Comparison of ENCODE assay signal across 22 cellular contexts in genomic region chr2:111616651-111617218, GRCh38.
A peak's percentile ranks its signal among the peaks of the same experiment; 100 is the strongest.
DNase-seq lines count a peak whose midpoint lies in the region; FAIRE-seq and TF ChIP-seq lines count a peak whose summit lies in the region.
"Had no signal": no experiment of that assay in that cellular context is flagged by ENCODE, and none has a peak within 500 bp of the region (broad histone marks: within the 10 kb centered on the region; RNA-seq: fewer than 3 reads in every experiment).

No MANE protein-coding gene starts in this region.

- H3K9me3 Mint-ChIP-seq in Caco-2 (ENCODE audit: unreplicated experiment) (no peaks in the 10 kb centered on the region), astrocyte (ENCODE audit: unreplicated experiment) (peaks cover 6% of the 10 kb centered on the region), mesothelial cell of epicardium (peaks cover 4% of the 10 kb centered on the region), progenitor cell of endocrine pancreas (ENCODE audit: low read depth) (no peaks in the 10 kb centered on the region)
- H3K9me3 Mint-ChIP-seq: CD8-positive, alpha-beta T cell; IgD-negative memory B cell had no signal

- H3K27me3 ChIP-seq in Caco-2 (replicated peaks; ENCODE audit: control insufficient read depth, insufficient read depth, low read length): no peaks in the 10 kb centered on the region
- H3K27me3 ChIP-seq in astrocyte (ENCODE audit: insufficient read depth, low read length): no peaks in the 10 kb centered on the region

- H3K9ac ChIP-seq in astrocyte (ENCODE audit: low read length): no peak overlapping the region
- H3K9ac ChIP-seq: KMS-11 had no signal

- intact Hi-C loops in Caco-2 (cut with micrococcal nuclease; ENCODE audit: unreplicated experiment): no loop called here

- no peaks in the 10 kb centered on the region for H3K9me3 ChIP-seq in Caco-2
- no peaks in the 10 kb centered on the region for H3K9me3 ChIP-seq in astrocyte (ENCODE audit: insufficient read depth, low read depth, low read length)
- H3K9me3 ChIP-seq: HAP-1 had no signal

- peaks cover 10% of the 10 kb centered on the region for H3K4me1 Mint-ChIP-seq in Caco-2 (ENCODE audit: low read depth, unreplicated experiment)
- H3K4me1 Mint-ChIP-seq in astrocyte (ENCODE audit: low read depth, unreplicated experiment): peaks cover 21% of the 10 kb centered on the region
- H3K4me1 Mint-ChIP-seq in mesothelial cell of epicardium: peaks cover 19% of the 10 kb centered on the region
- peaks cover 22% of the 10 kb centered on the region for H3K4me1 Mint-ChIP-seq in progenitor cell of endocrine pancreas (ENCODE audit: low read depth)

- no peaks in the 10 kb centered on the region for H3K27me3 Mint-ChIP-seq in Caco-2 (ENCODE audit: insufficient read depth, unreplicated experiment)
- H3K27me3 Mint-ChIP-seq in astrocyte (ENCODE audit: low read depth, unreplicated experiment): no peaks in the 10 kb centered on the region
- H3K27me3 Mint-ChIP-seq in mesothelial cell of epicardium (ENCODE audit: low read depth): no peaks in the 10 kb centered on the region
- H3K27me3 Mint-ChIP-seq in progenitor cell of endocrine pancreas: peaks cover 8% of the 10 kb centered on the region
- H3K27me3 Mint-ChIP-seq: IgD-negative memory B cell had no signal

- CTCF ChIA-PET in Caco-2 (lab: Charles Lee): no interaction called here

- H3K4me3 ChIP-seq in Caco-2 (ENCODE audit: low read depth, low read length): no peak overlapping the region
- H3K4me3 ChIP-seq in astrocyte (ENCODE audit: insufficient read depth, low read depth, low read length): no peak overlapping the region
- H3K4me3 ChIP-seq: GM23338, HAP-1 had no signal

- no peaks in the 10 kb centered on the region for H3K36me3 Mint-ChIP-seq in Caco-2 (ENCODE audit: insufficient read depth, unreplicated experiment)
- H3K36me3 Mint-ChIP-seq in astrocyte (ENCODE audit: low read depth, unreplicated experiment): no peaks in the 10 kb centered on the region
- no peaks in the 10 kb centered on the region for H3K36me3 Mint-ChIP-seq in mesothelial cell of epicardium
- H3K36me3 Mint-ChIP-seq in progenitor cell of endocrine pancreas (ENCODE audit: insufficient read depth): no peaks in the 10 kb centered on the region
- H3K36me3 Mint-ChIP-seq: CD8-positive, alpha-beta T cell; IgD-negative memory B cell had no signal

- H3K4me2 ChIP-seq in astrocyte (ENCODE audit: low read length): no peak overlapping the region
- H3K4me2 ChIP-seq: GM23338, KMS-11 had no signal

- H3K79me2 ChIP-seq in astrocyte (ENCODE audit: insufficient read depth, low read length): no peaks in the 10 kb centered on the region

- no peak for FAIRE-seq in astrocyte (lab: Jason Lieb, UNC)
- FAIRE-seq: GM18507 had no signal

- no peak overlapping the region for H3K27ac ChIP-seq in astrocyte (ENCODE audit: low read depth, low read length)
- H3K27ac ChIP-seq: KMS-11, RWPE1 had no signal

- TF ChIP-seq CTCF in Caco-2 (IDR thresholded peaks at IDR 0.05; ENCODE audit: insufficient read depth in 1 of 2, low read depth in 1 of 2, low read length in 1 of 2, severe bottlenecking in 1 of 2, unreplicated experiment in 1 of 2) (no peak), astrocyte (IDR thresholded peaks at IDR 0.05; ENCODE audit: insufficient read depth, low read depth, low read length) (no peak), mesothelial cell of epicardium (IDR thresholded peaks at IDR 0.05; ENCODE audit: unreplicated experiment) (no peak), progenitor cell of endocrine pancreas (IDR thresholded peaks at IDR 0.05; ENCODE audit: unreplicated experiment) (no peak)

- DNase-seq in Caco-2 (no peak), DMS79 (lab: John Stamatoyannopoulos, UW) (peak; percentile 5), astrocyte (ENCODE audit: low read depth) (no peak), mesothelial cell of epicardium (ENCODE audit: low spot score in 2 of 2, unreplicated experiment in 2 of 2) (no peak), progenitor cell of endocrine pancreas (ENCODE audit: low spot score, unreplicated experiment) (no peak)
- no peak for DNase-seq in stimulated activated CD4-positive, alpha-beta T cell treated with anti-CD3 and anti-CD28 coated beads, Interleukin-4, amount 100 ng/mL, for 24 hours
- DNase-seq in activated CD4-positive, alpha-beta T cell treated with anti-CD3 and anti-CD28 coated beads for 4 hours: no peak
- DNase-seq: C1 segment of cervical spinal cord; CD8-positive, alpha-beta T cell; DMS153; NCI-H1048; NCI-H187 treated with DMSO at 0.1 percent for 48 hours; NCI-H446; NCI-H526 treated with DMSO at 0.1 percent for 48 hours; SHP77 treated with DMSO at 0.1 percent for 48 hours; T-helper 1 cell had no signal

- H2AFZ ChIP-seq in astrocyte (ENCODE audit: low read depth, low read length): no peak overlapping the region

- H4K20me1 ChIP-seq in astrocyte (ENCODE audit: insufficient read depth, low read length): no peaks in the 10 kb centered on the region

- BruUV-seq in Caco-2 (replicated peaks; lab: Mats Ljungman, UMichigan): no TSS peak

- H3K27ac Mint-ChIP-seq in Caco-2 (ENCODE audit: unreplicated experiment): peak overlapping the region; percentile 55
- H3K27ac Mint-ChIP-seq in astrocyte (ENCODE audit: unreplicated experiment): peak overlapping the region; percentile 41
- peak overlapping the region; percentile 0 for H3K27ac Mint-ChIP-seq in mesothelial cell of epicardium
- H3K27ac Mint-ChIP-seq in progenitor cell of endocrine pancreas: no peak overlapping the region
- H3K27ac Mint-ChIP-seq: CD8-positive, alpha-beta T cell; IgD-negative memory B cell had no signal

- H3K36me3 ChIP-seq in Caco-2 (ENCODE audit: control insufficient read depth, insufficient read depth, low read length) (no peaks in the 10 kb centered on the region), astrocyte (ENCODE audit: insufficient read depth, low read length) (no peaks in the 10 kb centered on the region)
- H3K36me3 ChIP-seq: HAP-1 had no signal

- POLR2A ChIA-PET in Caco-2 (lab: Charles Lee): no interaction called here

- H3K4me3 Mint-ChIP-seq in Caco-2 (ENCODE audit: unreplicated experiment) (no peak overlapping the region), astrocyte (ENCODE audit: unreplicated experiment) (no peak overlapping the region), mesothelial cell of epicardium (no peak overlapping the region), progenitor cell of endocrine pancreas (ENCODE audit: low read depth) (no peak overlapping the region)
- H3K4me3 Mint-ChIP-seq: CD8-positive, alpha-beta T cell; GM23338 had no signal

- H3K4me1 ChIP-seq in Caco-2 (peaks cover 8% of the 10 kb centered on the region), astrocyte (ENCODE audit: insufficient read depth, low read length) (peaks cover 16% of the 10 kb centered on the region)
- H3K4me1 ChIP-seq: HAP-1 had no signal
